In genomic region chr12:65944637-65945036, GRCh38 we compare ENCODE assay signal across 15 cellular contexts.
DNase-seq lines count a peak whose midpoint lies in the region; ATAC-seq, FAIRE-seq and TF ChIP-seq lines count a peak whose summit lies in the region.
"Had no signal": no experiment of that assay in that cellular context is flagged by ENCODE, and none has a peak within 500 bp of the region (broad histone marks: within the 10 kb centered on the region; RNA-seq: fewer than 3 reads in every experiment).

No MANE protein-coding gene starts in this region.

- 96% methylated on average over 5 of the region's 5 CpGs for WGBS in suprapubic skin
- WGBS in esophagus muscularis mucosa = 92% methylated on average over 5 of the region's 5 CpGs

- H3K27me3 ChIP-seq in HCT116 (ENCODE audit: insufficient read depth, low read length) = no peaks in the 10 kb centered on the region
- no peaks in the 10 kb centered on the region for H3K27me3 ChIP-seq in RWPE2 (ENCODE audit: insufficient read depth, poor library complexity, severe bottlenecking)
- H3K27me3 ChIP-seq in keratinocyte (ENCODE audit: control insufficient read depth, extremely low read depth, insufficient read depth, low read length) = no peaks in the 10 kb centered on the region
- H3K27me3 ChIP-seq in suprapubic skin = peaks cover 5% of the 10 kb centered on the region
- H3K27me3 ChIP-seq in esophagus muscularis mucosa = peaks cover 0 to 6% (median 0%) of the 10 kb centered on the region in 4 donors
- H3K27me3 ChIP-seq: BE2C had no signal

- no peaks in the 10 kb centered on the region for H3K9me2 ChIP-seq in HCT116 (ENCODE audit: insufficient read depth)

- dilution Hi-C loops in keratinocyte (cut with MboI; ENCODE audit: extremely low pct_ligation_motif_present, low sequenced_read_pairs) = no loop called here

- TF ChIP-seq POLR2A in HCT116 (IDR thresholded peaks at IDR 0.05; ENCODE audit: borderline replicate concordance, extremely low read depth, insufficient read depth, insufficient read length) (no peak), suprapubic skin (IDR thresholded peaks at IDR 0.05) (no peak), esophagus muscularis mucosa (IDR thresholded peaks at IDR 0.05; ENCODE audit: low read depth) (no peak)

- H3K27ac ChIP-seq in HCT116 (ENCODE audit: low read depth, low read length) = peak overlapping the region; percentile 66
- H3K27ac ChIP-seq in RWPE2 (ENCODE audit: poor library complexity, severe bottlenecking) = peak overlapping the region; percentile 77
- peak overlapping the region; percentile 23 for H3K27ac ChIP-seq in keratinocyte (ENCODE audit: control insufficient read depth, insufficient read depth, low read length)
- no peak overlapping the region for H3K27ac ChIP-seq in suprapubic skin
- no peak overlapping the region for H3K27ac ChIP-seq in esophagus muscularis mucosa (replicated peaks in 1 of 4)

- TF ChIP-seq CTCF in HCT116 (IDR thresholded peaks at IDR 0.05 in 2 of 3, conservative IDR thresholded peaks at IDR 0.05 in 1 of 3; ENCODE audit: borderline replicate concordance in 1 of 3, insufficient read depth in 1 of 3, low read depth in 2 of 3, low read length in 2 of 3) (no peak), RWPE2 (IDR thresholded peaks at IDR 0.05; ENCODE audit: poor library complexity, severe bottlenecking) (no peak), keratinocyte (optimal IDR thresholded peaks at IDR 0.05 in 1 of 3, IDR thresholded peaks at IDR 0.05 in 1 of 3, conservative IDR thresholded peaks at IDR 0.05 in 1 of 3; ENCODE audit: extremely low read depth in 1 of 3, insufficient read depth in 2 of 3, low read length in 3 of 3) (no peak), progenitor cell of endocrine pancreas (IDR thresholded peaks at IDR 0.05; ENCODE audit: unreplicated experiment) (no peak), suprapubic skin (IDR thresholded peaks at IDR 0.05) (no peak), esophagus muscularis mucosa (IDR thresholded peaks at IDR 0.05) (no peak)

- TF ChIP-seq EP300 in suprapubic skin (IDR thresholded peaks at IDR 0.05) (no peak), esophagus muscularis mucosa (IDR thresholded peaks at IDR 0.05) (no peak)

- no peaks in the 10 kb centered on the region for H3K9me3 ChIP-seq in HCT116 (ENCODE audit: control insufficient read depth in 1 of 2, insufficient read depth in 1 of 2, low read depth in 1 of 2, low read length in 2 of 2)
- H3K9me3 ChIP-seq in RWPE2 (ENCODE audit: severe bottlenecking) = no peaks in the 10 kb centered on the region
- H3K9me3 ChIP-seq in keratinocyte (ENCODE audit: control insufficient read depth, low read depth, low read length) = no peaks in the 10 kb centered on the region
- no peaks in the 10 kb centered on the region for H3K9me3 ChIP-seq in suprapubic skin
- no peaks in the 10 kb centered on the region for H3K9me3 ChIP-seq in esophagus muscularis mucosa
- H3K9me3 ChIP-seq: BE2C had no signal

- peaks cover 10% of the 10 kb centered on the region for H3K36me3 Mint-ChIP-seq in progenitor cell of endocrine pancreas (ENCODE audit: insufficient read depth)

- H3K4me1 ChIP-seq in HCT116 (ENCODE audit: control insufficient read depth in 1 of 2, insufficient read depth in 2 of 2, low read length in 2 of 2) = peaks cover 93 to 100% of the 10 kb centered on the region in 2 experiments
- peaks cover 89% of the 10 kb centered on the region for H3K4me1 ChIP-seq in RWPE2 (ENCODE audit: insufficient read depth, poor library complexity, severe bottlenecking)
- H3K4me1 ChIP-seq in keratinocyte (ENCODE audit: control insufficient read depth, extremely low read depth, insufficient read depth, low read length) = peaks cover 82% of the 10 kb centered on the region
- peaks cover 20% of the 10 kb centered on the region for H3K4me1 ChIP-seq in suprapubic skin
- peaks cover 13 to 24% (median 20%) of the 10 kb centered on the region in 4 donors for H3K4me1 ChIP-seq in esophagus muscularis mucosa
- H3K4me1 ChIP-seq: BE2C had no signal

- H3K79me2 ChIP-seq in HCT116 (ENCODE audit: insufficient read depth, low read length) (peaks cover 100% of the 10 kb centered on the region), keratinocyte (ENCODE audit: control insufficient read depth, insufficient read depth, low read length) (peaks cover 29% of the 10 kb centered on the region)

- H3K4me3 ChIP-seq in HCT116 (replicated peaks in 1 of 2; ENCODE audit: low read depth in 1 of 2, low read length in 2 of 2) = no peak overlapping the region
- no peak overlapping the region for H3K4me3 ChIP-seq in RWPE2 (ENCODE audit: severe bottlenecking)
- H3K4me3 ChIP-seq in keratinocyte (ENCODE audit: control insufficient read depth in 2 of 3, extremely low read depth in 1 of 3, insufficient read depth in 2 of 3, low read depth in 1 of 3, low read length in 3 of 3) = no peak overlapping the region
- no peak overlapping the region for H3K4me3 ChIP-seq in suprapubic skin
- H3K4me3 ChIP-seq in esophagus muscularis mucosa = no peak overlapping the region

- BruUV-seq in HCT116 (replicated peaks; lab: Mats Ljungman, UMichigan) = no TSS peak

- RAD21 ChIA-PET in HCT116 (lab: Charles Lee; ENCODE audit: low non-redundant PET in 1 of 2, low total read pairs in 2 of 2, uncharacterized antibody in 2 of 2, unreplicated experiment in 2 of 2) = no interaction called here

- peaks cover 16% of the 10 kb centered on the region for H3K4me1 Mint-ChIP-seq in progenitor cell of endocrine pancreas (ENCODE audit: low read depth)

- no peak overlapping the region for H3K4me3 Mint-ChIP-seq in progenitor cell of endocrine pancreas (ENCODE audit: low read depth)
- H3K4me3 Mint-ChIP-seq: CD4-positive, alpha-beta T cell had no signal

- intact Hi-C loops in HCT116 (cut with micrococcal nuclease) (loop anchor here (5.0 kb wide), 1 partner anchor 342 kb away; no protein-coding TSS in a partner anchor), esophagus muscularis mucosa (cut with DNase I) (no loop called here)

- peak; percentile 79 for FAIRE-seq in keratinocyte (lab: Jason Lieb, UNC)
- FAIRE-seq: GM19239 had no signal

- H3K4me2 ChIP-seq in HCT116 (ENCODE audit: low read length) = peak overlapping the region; percentile 42
- H3K4me2 ChIP-seq in keratinocyte (ENCODE audit: control insufficient read depth, extremely low read depth, insufficient read depth, low read depth, low read length) = no peak overlapping the region

- DNase-seq in HCT116 (ENCODE audit: low read depth, low spot score) (no peak), RWPE2 (ENCODE audit: low spot score) (no peak), keratinocyte (ENCODE audit: low read depth, low spot score) (no peak), progenitor cell of endocrine pancreas (ENCODE audit: low spot score, unreplicated experiment) (no peak), suprapubic skin (ENCODE audit: low spot score in 2 of 2) (no peak), Kasumi-1 (lab: John Stamatoyannopoulos, UW) (no peak), esophagus muscularis mucosa (ENCODE audit: extremely low spot score) (no peak)
- DNase-seq: BE2C; CD4-positive, alpha-beta T cell; IMR-90; NCI-H1417; NCI-H1930; NCI-H446 treated with DMSO at 0.1 percent for 48 hours; OCI-M1 had no signal

- H2AFZ ChIP-seq in HCT116 (ENCODE audit: low read depth, low read length, poor library complexity, severe bottlenecking) (no peak overlapping the region), keratinocyte (ENCODE audit: control insufficient read depth, low read length) (no peak overlapping the region)

- POLR2A ChIA-PET in HCT116 (lab: Charles Lee) = no interaction called here

- H3K36me3 ChIP-seq in HCT116 (ENCODE audit: control insufficient read depth in 1 of 2, insufficient read depth in 2 of 2, low read length in 2 of 2) (no peaks in the 10 kb centered on the region), RWPE2 (ENCODE audit: low read depth) (peaks cover 78% of the 10 kb centered on the region), keratinocyte (ENCODE audit: control insufficient read depth in 2 of 2, extremely low read depth in 1 of 2, insufficient read depth in 2 of 2, low read length in 2 of 2) (peaks cover 0 to 20% of the 10 kb centered on the region in 2 experiments), suprapubic skin (no peaks in the 10 kb centered on the region), esophagus muscularis mucosa (no peaks in the 10 kb centered on the region)
- H3K36me3 ChIP-seq: BE2C had no signal

- peak overlapping the region; percentile 1; the same call in 1 of the 2 replicates for H3K9ac ChIP-seq in HCT116 (ENCODE audit: low read length)
- no peak overlapping the region for H3K9ac ChIP-seq in keratinocyte (ENCODE audit: control insufficient read depth, extremely low read depth, insufficient read depth, low read length)

- TF ChIP-seq RAD21 in HCT116 (IDR thresholded peaks at IDR 0.05; ENCODE audit: low read depth) = no peak; the same call in 1 of the 2 replicates

- H3K27me3 Mint-ChIP-seq in progenitor cell of endocrine pancreas = no peaks in the 10 kb centered on the region

- CTCF ChIA-PET in HCT116 (lab: Charles Lee) = interaction anchor here (0.9 kb wide), 1 partner anchor 9 kb away, joined by 3 read pairs; no protein-coding TSS in a partner anchor

- peaks cover 2% of the 10 kb centered on the region for H3K9me1 ChIP-seq in keratinocyte (ENCODE audit: control insufficient read depth, extremely low read depth, insufficient read depth, low read length)

- peak overlapping the region; percentile 19 for H3K27ac Mint-ChIP-seq in progenitor cell of endocrine pancreas
- H3K27ac Mint-ChIP-seq: CD4-positive, alpha-beta T cell had no signal

- peak; percentile 52 for ATAC-seq in HCT116
- ATAC-seq in RWPE2 (ENCODE audit: low read depth) = 0 out of 3 replicates have a peak, but pooled peaks have one; percentile 2

- H4K20me1 ChIP-seq in HCT116 (ENCODE audit: insufficient read depth) (no peaks in the 10 kb centered on the region; the same call in 1 of the 2 replicates), keratinocyte (ENCODE audit: control insufficient read depth, extremely low read depth, insufficient read depth, low read length) (peaks cover 4% of the 10 kb centered on the region)

- no peaks in the 10 kb centered on the region for H3K9me3 Mint-ChIP-seq in progenitor cell of endocrine pancreas (ENCODE audit: low read depth)
- H3K9me3 Mint-ChIP-seq: CD4-positive, alpha-beta T cell had no signal

TF ChIP-seq in HCT116, 20 proteins besides CTCF, POLR2A, EP300 and RAD21 (continues in another document):
- TF ChIP-seq POLR2AphosphoS5 (IDR thresholded peaks at IDR 0.05; ENCODE audit: low read depth, low read length) (peak; percentile 71), FOSL1 (IDR thresholded peaks at IDR 0.05; ENCODE audit: low read depth) (peak; percentile 50; the same call in 1 of the 2 replicates)

Comparison
In these comparisons a context has a peak if more than half of its experiments do, and no peak if none do; other contexts are left out.
1. H3K27ac ChIP-seq: peak in HCT116 (single experiment), RWPE2 (single experiment) and keratinocyte (single experiment); none in suprapubic skin (single experiment) and esophagus muscularis mucosa (0 of 4).